ENCODE assay signal across 26 cellular contexts in the genomic region with DNA sequence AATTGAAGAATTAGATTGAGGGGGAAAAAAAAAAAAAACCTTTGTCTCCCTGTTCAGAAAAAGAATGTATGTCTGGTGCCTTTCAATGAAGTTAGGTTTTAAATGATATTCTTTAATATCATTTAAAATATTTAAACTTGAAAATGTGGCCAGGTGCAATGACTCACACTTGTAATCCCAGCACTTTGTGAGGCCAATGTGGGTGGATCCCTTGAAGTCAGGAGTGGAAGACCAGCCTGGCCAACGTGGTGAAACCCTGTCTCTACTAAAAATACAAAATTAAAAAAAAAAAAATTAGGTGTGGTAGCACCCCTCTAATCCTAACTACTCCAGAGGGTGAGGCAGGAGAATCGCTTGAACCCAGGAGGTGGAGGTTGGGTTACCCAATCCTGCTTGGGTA.
DNase-seq lines count a peak whose midpoint lies in the region; ATAC-seq, FAIRE-seq and TF ChIP-seq lines count a peak whose summit lies in the region.
"Had no signal": no experiment of that assay in that cellular context is flagged by ENCODE, and none has a peak within 500 bp of the region (broad histone marks: within the 10 kb centered on the region; RNA-seq: fewer than 3 reads in every experiment).

No MANE protein-coding gene starts in this region.

- intact Hi-C loops in thyroid gland (cut with DNase I), result no loop called here

- peak overlapping the region; percentile 68 for H3K27ac Mint-ChIP-seq in glutamatergic neuron (ENCODE audit: unreplicated experiment)
- H3K27ac Mint-ChIP-seq: CD4-positive, alpha-beta T cell; HFFc6 had no signal

- CTCF ChIA-PET in A549 (lab: Yijun Ruan, JAX), result interaction anchor here (0.8 kb wide), 1 partner anchor 13 kb away, joined by 3 read pairs; no protein-coding TSS in a partner anchor

- ATAC-seq in A549 (no peak), RWPE2 (ENCODE audit: low read depth) (peak; percentile 71; the same call in 2 of the 3 replicates), GM19351 (IDR thresholded peaks at IDR 0.05; ENCODE audit: unreplicated experiment) (no peak), HG02970 (IDR thresholded peaks at IDR 0.05; ENCODE audit: low FRiP score, unreplicated experiment) (no peak)

- no peaks in the 10 kb centered on the region for H3K36me3 Mint-ChIP-seq in glutamatergic neuron (ENCODE audit: unreplicated experiment)

- POLR2A ChIA-PET in A549 (lab: Yijun Ruan, JAX), result no interaction called here

- peaks cover 30% of the 10 kb centered on the region for H3K4me1 Mint-ChIP-seq in glutamatergic neuron (ENCODE audit: low read depth, unreplicated experiment)

- no peak for TF ChIP-seq RAD21 in A549 (conservative IDR thresholded peaks at IDR 0.05 in 1 of 2, IDR thresholded peaks at IDR 0.05 in 1 of 2)

- no peak for FAIRE-seq in A549 (lab: Jason Lieb, UNC)
- FAIRE-seq: A204.1, GM12891, H54 had no signal

- WGBS in A549 (ENCODE audit: missing lambda C conversion rate), result 31% methylated on average over 2 of the region's 2 CpGs
- 68% methylated on average over 2 of the region's 2 CpGs for WGBS in thyroid gland, 2 donors

- no peak overlapping the region for H3K4me3 Mint-ChIP-seq in glutamatergic neuron (ENCODE audit: unreplicated experiment)
- H3K4me3 Mint-ChIP-seq: CD4-positive, alpha-beta T cell; HFFc6 had no signal

- no peaks in the 10 kb centered on the region for H3K27me3 ChIP-seq in RWPE2 (ENCODE audit: insufficient read depth, poor library complexity, severe bottlenecking)
- H3K27me3 ChIP-seq in thyroid gland, result no peaks in the 10 kb centered on the region
- H3K27me3 ChIP-seq: SJCRH30 had no signal

- H3K36me3 ChIP-seq in RWPE2 (ENCODE audit: low read depth) (no peaks in the 10 kb centered on the region), thyroid gland (no peaks in the 10 kb centered on the region)
- H3K36me3 ChIP-seq: SJCRH30 had no signal

- DNase-seq in A549 (ENCODE audit: low read depth in 1 of 2, low spot score in 1 of 2) (no peak), HT1080 (ENCODE audit: low read depth) (peak; percentile 31), RWPE2 (ENCODE audit: low spot score) (no peak), glutamatergic neuron (no peak), NCI-H345 (lab: John Stamatoyannopoulos, UW) (no peak), thyroid gland (no peak)
- DNase-seq: Caco-2; CD4-positive, alpha-beta T cell; DMS153; HFFc6; MM.1S; NCI-H1092; NCI-H1436 treated with DMSO at 0.1 percent for 48 hours; NCI-H2029 treated with DMSO at 0.1 percent for 48 hours; NCI-H2171; NCI-H510A; NCI-H748 treated with DMSO at 0.1 percent for 48 hours; OCI-M1 had no signal

- no peak for TF ChIP-seq EP300 in A549 (IDR thresholded peaks at IDR 0.05)

- H3K4me3 ChIP-seq in A549 (no peak overlapping the region), RWPE2 (ENCODE audit: severe bottlenecking) (no peak overlapping the region), thyroid gland (replicated peaks in 1 of 3) (no peak overlapping the region)
- H3K4me3 ChIP-seq: SJCRH30 had no signal

- H3K9me3 ChIP-seq in A549 (no peaks in the 10 kb centered on the region), RWPE2 (ENCODE audit: severe bottlenecking) (no peaks in the 10 kb centered on the region), thyroid gland (no peaks in the 10 kb centered on the region)
- H3K9me3 ChIP-seq: Caco-2, SJCRH30 had no signal

- peaks cover 11% of the 10 kb centered on the region; the same call in 2 of the 3 replicates for H3K4me1 ChIP-seq in A549
- H3K4me1 ChIP-seq in RWPE2 (ENCODE audit: insufficient read depth, poor library complexity, severe bottlenecking), result peaks cover 26% of the 10 kb centered on the region
- no peaks in the 10 kb centered on the region for H3K4me1 ChIP-seq in thyroid gland
- H3K4me1 ChIP-seq: Caco-2 had no signal

- peaks cover 9% of the 10 kb centered on the region for H3K9me3 Mint-ChIP-seq in glutamatergic neuron (ENCODE audit: unreplicated experiment)
- H3K9me3 Mint-ChIP-seq: CD4-positive, alpha-beta T cell; HFFc6 had no signal

- TF ChIP-seq POLR2A in A549 (IDR thresholded peaks at IDR 0.05; ENCODE audit: low read length), result no peak
- TF ChIP-seq POLR2A in thyroid gland (IDR thresholded peaks at IDR 0.05), result no peak

- no peak for TF ChIP-seq CTCF in A549 (IDR thresholded peaks at IDR 0.05)
- TF ChIP-seq CTCF in RWPE2 (IDR thresholded peaks at IDR 0.05; ENCODE audit: poor library complexity, severe bottlenecking), result no peak
- no peak for TF ChIP-seq CTCF in glutamatergic neuron (IDR thresholded peaks at IDR 0.05; ENCODE audit: partially characterized antibody, unreplicated experiment)
- TF ChIP-seq CTCF in thyroid gland (IDR thresholded peaks at IDR 0.05), result no peak

- peaks cover 6% of the 10 kb centered on the region for H3K27me3 Mint-ChIP-seq in glutamatergic neuron (ENCODE audit: unreplicated experiment)
- H3K27me3 Mint-ChIP-seq: CD4-positive, alpha-beta T cell had no signal

- H3K27ac ChIP-seq in A549 (0 out of 6 replicates have a peak overlapping the region, but pooled peaks of 1 of the 2 experiments have one; percentile 37), RWPE2 (ENCODE audit: poor library complexity, severe bottlenecking) (peak overlapping the region; percentile 34), thyroid gland (no peak overlapping the region)
- H3K27ac ChIP-seq: KMS-11, RWPE1, SJCRH30 had no signal

- 0 out of 3 replicates have a peak overlapping the region, but pooled peaks have one; percentile 31 for H3K4me2 ChIP-seq in A549
- H3K4me2 ChIP-seq: KMS-11 had no signal

TF ChIP-seq in A549, 52 proteins besides CTCF, POLR2A, EP300 and RAD21:
- TF ChIP-seq, protein P1, sequence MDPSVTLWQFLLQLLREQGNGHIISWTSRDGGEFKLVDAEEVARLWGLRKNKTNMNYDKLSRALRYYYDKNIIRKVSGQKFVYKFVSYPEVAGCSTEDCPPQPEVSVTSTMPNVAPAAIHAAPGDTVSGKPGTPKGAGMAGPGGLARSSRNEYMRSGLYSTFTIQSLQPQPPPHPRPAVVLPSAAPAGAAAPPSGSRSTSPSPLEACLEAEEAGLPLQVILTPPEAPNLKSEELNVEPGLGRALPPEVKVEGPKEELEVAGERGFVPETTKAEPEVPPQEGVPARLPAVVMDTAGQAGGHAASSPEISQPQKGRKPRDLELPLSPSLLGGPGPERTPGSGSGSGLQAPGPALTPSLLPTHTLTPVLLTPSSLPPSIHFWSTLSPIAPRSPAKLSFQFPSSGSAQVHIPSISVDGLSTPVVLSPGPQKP (IDR thresholded peaks at IDR 0.05; ENCODE audit: low read depth, low read length), result no peak
- TF ChIP-seq KDM1A (IDR thresholded peaks at IDR 0.05; ENCODE audit: low read depth) (no peak), EHF (CRISPR knock-in tag; IDR thresholded peaks at IDR 0.05) (no peak), SREBF2 (IDR thresholded peaks at IDR 0.05) (no peak), BHLHE40 (IDR thresholded peaks at IDR 0.05; ENCODE audit: low read depth, low read length) (no peak), TP53 (CRISPR knock-in tag; IDR thresholded peaks at IDR 0.05) (no peak), CHD4 (IDR thresholded peaks at IDR 0.05; ENCODE audit: borderline replicate concordance) (no peak), RFX5 (IDR thresholded peaks at IDR 0.05) (no peak), FOXS1 (CRISPR knock-in tag; IDR thresholded peaks at IDR 0.05) (no peak), NFE2L2 (conservative IDR thresholded peaks at IDR 0.05; ENCODE audit: low read length) (no peak), POLR2AphosphoS2 (conservative IDR thresholded peaks at IDR 0.05; ENCODE audit: low read length) (no peak), KDM5A (IDR thresholded peaks at IDR 0.05) (no peak), TFCP2L1 (CRISPR knock-in tag; IDR thresholded peaks at IDR 0.05) (no peak), GATA3 (IDR thresholded peaks at IDR 0.05; ENCODE audit: borderline replicate concordance) (no peak), JUN (IDR thresholded peaks at IDR 0.05) (no peak)
- TF ChIP-seq, protein P2, sequence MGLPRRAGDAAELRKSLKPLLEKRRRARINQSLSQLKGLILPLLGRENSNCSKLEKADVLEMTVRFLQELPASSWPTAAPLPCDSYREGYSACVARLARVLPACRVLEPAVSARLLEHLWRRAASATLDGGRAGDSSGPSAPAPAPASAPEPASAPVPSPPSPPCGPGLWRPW (IDR thresholded peaks at IDR 0.05), result no peak
TF ChIP-seq in A549: peak in this region for 0.
